In genomic region chr17:81254955-81255717, GRCh38 we compare ENCODE assay signal across 8 cellular contexts. TPM values are rescaled to one million over a fixed set of nuclear protein-coding genes. Genes with fewer than 3 reads are reported as not detected.
DNase-seq lines count a peak whose midpoint lies in the region; ATAC-seq and TF ChIP-seq lines count a peak whose summit lies in the region.

No MANE protein-coding gene starts in this region.

- H3K36me3 Mint-ChIP-seq in activated naive CD4-positive, alpha-beta T cell treated with anti-CD3 and anti-CD28 coated beads, Interleukin-2, amount 10 ng/mL, durations not matched to agents 7 days and 5 days = peaks cover 23% of the 10 kb centered on the region

- H3K9me3 ChIP-seq in heart right ventricle = no peaks in the 10 kb centered on the region

- intact Hi-C loops in heart right ventricle (cut with DNase I) = loop anchor here in 9 of 10 donors (1.0 to 10.0 kb wide), 10 partner anchors 37 to 350 kb away; partner anchors contain the start of gene BAHCC1 (in 1 of the 9)

- H3K9me3 Mint-ChIP-seq in activated naive CD4-positive, alpha-beta T cell treated with anti-CD3 and anti-CD28 coated beads, Interleukin-2, amount 10 ng/mL, durations not matched to agents 7 days and 5 days = no peaks in the 10 kb centered on the region

- peaks cover 0 to 75% (median 21%) of the 10 kb centered on the region in 9 donors for H3K36me3 ChIP-seq in heart right ventricle

- peak overlapping the region in 4 of 10 donors; percentile 10 to 41 (median 24) for H3K27ac ChIP-seq in heart right ventricle

- H3K4me3 ChIP-seq in heart right ventricle = peak overlapping the region in 1 of 10 donors; percentile 5

- H3K4me1 ChIP-seq in heart right ventricle = peaks cover 4 to 24% (median 13%) of the 10 kb centered on the region in 9 donors

- no peak overlapping the region for H3K27ac Mint-ChIP-seq in activated naive CD4-positive, alpha-beta T cell treated with anti-CD3 and anti-CD28 coated beads, Interleukin-2, amount 10 ng/mL, durations not matched to agents 7 days and 5 days

- WGBS in heart right ventricle, 2 donors = 34 to 36% methylated on average over 35 of the region's 35 CpGs

- CTCF ChIA-PET in activated naive CD4-positive, alpha-beta T cell treated with anti-CD3 and anti-CD28 coated beads, Interleukin-2, amount 10 ng/mL, durations not matched to agents 7 days and 5 days (lab: Charles Lee) = interaction anchor here (1.1 to 5.0 kb wide), 2 partner anchors 64 to 230 kb away, joined by 3 to 30 read pairs; no protein-coding TSS in a partner anchor

- DNase-seq in D341Med (ENCODE audit: low spot score) (peak; percentile 78), NCI-H2081 treated with DMSO at 0.1 percent for 48 hours (lab: John Stamatoyannopoulos, UW) (peak; percentile 82), amniotic epithelial cell (ENCODE audit: low read depth) (peak; percentile 77), heart right ventricle (peak; percentile 84 to 85), retina (peak; percentile 84)
- DNase-seq in activated naive CD4-positive, alpha-beta T cell treated with anti-CD3 and anti-CD28 coated beads, Interleukin-2, amount 10 ng/mL, durations not matched to agents 7 days and 5 days = no peak

- H3K27me3 Mint-ChIP-seq in activated naive CD4-positive, alpha-beta T cell treated with anti-CD3 and anti-CD28 coated beads, Interleukin-2, amount 10 ng/mL, durations not matched to agents 7 days and 5 days = no peaks in the 10 kb centered on the region

- no peaks in the 10 kb centered on the region for H3K27me3 ChIP-seq in heart right ventricle

- H3K4me3 Mint-ChIP-seq in activated naive CD4-positive, alpha-beta T cell treated with anti-CD3 and anti-CD28 coated beads, Interleukin-2, amount 10 ng/mL, durations not matched to agents 7 days and 5 days = no peak overlapping the region

- H3K4me1 Mint-ChIP-seq in activated naive CD4-positive, alpha-beta T cell treated with anti-CD3 and anti-CD28 coated beads, Interleukin-2, amount 10 ng/mL, durations not matched to agents 7 days and 5 days = peaks cover 2% of the 10 kb centered on the region

- ATAC-seq in heart right ventricle (peak; percentile 83 to 93 (median 88)), GM18907 (IDR thresholded peaks at IDR 0.05; ENCODE audit: unreplicated experiment) (no peak), HG02973 (IDR thresholded peaks at IDR 0.05; ENCODE audit: unreplicated experiment) (no peak)

- TF ChIP-seq CTCF in heart right ventricle (IDR thresholded peaks at IDR 0.05) = peak; percentile 20 to 71 (median 59)

RNA-seq across cellular contexts. Expression of gene NDUFAF8, which starts 16.0 kb away (rescaled TPM):
- 10 to 100 TPM; 49.6 to 74.8 (median 58.9) TPM for total RNA-seq in heart right ventricle
- 10 to 100 TPM; 41.5 to 68.0 TPM for polyA plus RNA-seq in heart right ventricle

RNA-seq across cellular contexts. Expression of gene TEPSIN, which starts 16.3 kb away (rescaled TPM):
- total RNA-seq in heart right ventricle = 10 to 100 TPM in 4 of 10 donors, 1 to 10 TPM in 6; 6.2 to 21.4 (median 9.2) TPM
- polyA plus RNA-seq in heart right ventricle = 10 to 100 TPM; 12.5 to 30.4 TPM

RNA-seq across cellular contexts. Expression of gene CEP131, which starts 32.4 kb away (rescaled TPM):
- 10 to 100 TPM in 1 of 10 donors, 1 to 10 TPM in 9; 6.4 to 14.4 (median 7.6) TPM for total RNA-seq in heart right ventricle
- polyA plus RNA-seq in heart right ventricle = 10 to 100 TPM in 1 of 2 donors, 1 to 10 TPM in 1; 8.8 to 20.9 TPM

RNA-seq across cellular contexts. Expression of gene SLC38A10, which starts 40.0 kb away (rescaled TPM):
- 10 to 100 TPM; 27.8 to 50.0 (median 37.9) TPM for total RNA-seq in heart right ventricle
- polyA plus RNA-seq in heart right ventricle = 10 to 100 TPM; 56.0 to 56.2 TPM

Comparison
In these comparisons a context has a peak if more than half of its experiments do, and no peak if none do; other contexts are left out.
1. ATAC-seq: peak in heart right ventricle (8 of 8); none in GM18907 (single experiment) and HG02973 (single experiment).